In genomic region chr22:50474711-50475651, GRCh38 we compare ENCODE assay signal across 8 cellular contexts. TPM values are rescaled to one million over a fixed set of nuclear protein-coding genes. Genes with fewer than 3 reads are reported as not detected.
A peak's percentile ranks its signal among the peaks of the same experiment; 100 is the strongest.
DNase-seq lines count a peak whose midpoint lies in the region; ATAC-seq and TF ChIP-seq lines count a peak whose summit lies in the region.

A gene with protein sequence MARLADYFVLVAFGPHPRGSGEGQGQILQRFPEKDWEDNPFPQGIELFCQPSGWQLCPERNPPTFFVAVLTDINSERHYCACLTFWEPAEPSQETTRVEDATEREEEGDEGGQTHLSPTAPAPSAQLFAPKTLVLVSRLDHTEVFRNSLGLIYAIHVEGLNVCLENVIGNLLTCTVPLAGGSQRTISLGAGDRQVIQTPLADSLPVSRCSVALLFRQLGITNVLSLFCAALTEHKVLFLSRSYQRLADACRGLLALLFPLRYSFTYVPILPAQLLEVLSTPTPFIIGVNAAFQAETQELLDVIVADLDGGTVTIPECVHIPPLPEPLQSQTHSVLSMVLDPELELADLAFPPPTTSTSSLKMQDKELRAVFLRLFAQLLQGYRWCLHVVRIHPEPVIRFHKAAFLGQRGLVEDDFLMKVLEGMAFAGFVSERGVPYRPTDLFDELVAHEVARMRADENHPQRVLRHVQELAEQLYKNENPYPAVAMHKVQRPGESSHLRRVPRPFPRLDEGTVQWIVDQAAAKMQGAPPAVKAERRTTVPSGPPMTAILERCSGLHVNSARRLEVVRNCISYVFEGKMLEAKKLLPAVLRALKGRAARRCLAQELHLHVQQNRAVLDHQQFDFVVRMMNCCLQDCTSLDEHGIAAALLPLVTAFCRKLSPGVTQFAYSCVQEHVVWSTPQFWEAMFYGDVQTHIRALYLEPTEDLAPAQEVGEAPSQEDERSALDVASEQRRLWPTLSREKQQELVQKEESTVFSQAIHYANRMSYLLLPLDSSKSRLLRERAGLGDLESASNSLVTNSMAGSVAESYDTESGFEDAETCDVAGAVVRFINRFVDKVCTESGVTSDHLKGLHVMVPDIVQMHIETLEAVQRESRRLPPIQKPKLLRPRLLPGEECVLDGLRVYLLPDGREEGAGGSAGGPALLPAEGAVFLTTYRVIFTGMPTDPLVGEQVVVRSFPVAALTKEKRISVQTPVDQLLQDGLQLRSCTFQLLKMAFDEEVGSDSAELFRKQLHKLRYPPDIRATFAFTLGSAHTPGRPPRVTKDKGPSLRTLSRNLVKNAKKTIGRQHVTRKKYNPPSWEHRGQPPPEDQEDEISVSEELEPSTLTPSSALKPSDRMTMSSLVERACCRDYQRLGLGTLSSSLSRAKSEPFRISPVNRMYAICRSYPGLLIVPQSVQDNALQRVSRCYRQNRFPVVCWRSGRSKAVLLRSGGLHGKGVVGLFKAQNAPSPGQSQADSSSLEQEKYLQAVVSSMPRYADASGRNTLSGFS (N-terminal part only) (minus strand): TSS chr22:50475035. CDS start chr22:50474840, 195 bp downstream.

- ATAC-seq in HG02610 (IDR thresholded peaks at IDR 0.05; ENCODE audit: unreplicated experiment) = peak; percentile 69

- peaks cover 4% of the 10 kb centered on the region for H3K36me3 Mint-ChIP-seq in type B pancreatic cell

- H3K27ac ChIP-seq in angular gyrus (ENCODE audit: low read depth, low read length) (peak within 1 kb of the TSS; percentile 40), left ventricle myocardium inferior (replicated peaks) (peak within 1 kb of the TSS; percentile 81)

- H3K9me3 Mint-ChIP-seq in type B pancreatic cell = no peaks in the 10 kb centered on the region

- H3K27me3 ChIP-seq in left ventricle myocardium inferior (ENCODE audit: low read depth) = peaks cover 22% of the 10 kb centered on the region

- peak; percentile 100 for DNase-seq in GM10266 (ENCODE audit: extremely low spot score)
- peak; percentile 73 for DNase-seq in NCI-H1105 treated with DMSO at 0.1 percent for 48 hours (lab: John Stamatoyannopoulos, UW)
- DNase-seq in T-helper 2 cell = peak; percentile 78 to 89 (median 81)
- DNase-seq in left ventricle myocardium inferior = peak; percentile 94
- peak; percentile 96 for DNase-seq in posterior vena cava (ENCODE audit: low spot score)
- DNase-seq in type B pancreatic cell (ENCODE audit: extremely low spot score, unreplicated experiment) = peak; percentile 94

- intact Hi-C loops in left ventricle myocardium inferior (cut with micrococcal nuclease) (no loop called here), posterior vena cava (cut with DNase I) (loop anchor here in 1 of 2 donors (10.0 kb wide), 1 partner anchor 230 kb away; the partner anchor contains the start of gene TUBGCP6)

- no peaks in the 10 kb centered on the region for H3K9me3 ChIP-seq in left ventricle myocardium inferior (replicated peaks)

- peaks cover 40% of the 10 kb centered on the region for H3K4me1 Mint-ChIP-seq in type B pancreatic cell (ENCODE audit: unreplicated experiment)

- peak within 1 kb of the TSS; percentile 94 for H3K4me3 Mint-ChIP-seq in type B pancreatic cell

- peaks cover 53% of the 10 kb centered on the region for H3K4me1 ChIP-seq in left ventricle myocardium inferior

- peak within 1 kb of the TSS; percentile 85 for H3K27ac Mint-ChIP-seq in type B pancreatic cell

- H3K27me3 Mint-ChIP-seq in type B pancreatic cell = peaks cover 28% of the 10 kb centered on the region

- H3K36me3 ChIP-seq in left ventricle myocardium inferior = no peaks in the 10 kb centered on the region

- TF ChIP-seq CTCF in GM10266 (IDR thresholded peaks at IDR 0.05; ENCODE audit: control insufficient read depth, insufficient read depth, low read depth, missing control alignments) (no peak), left ventricle myocardium inferior (IDR thresholded peaks at IDR 0.05; ENCODE audit: borderline replicate concordance) (no peak), type B pancreatic cell (conservative IDR thresholded peaks at IDR 0.05) (no peak)

- H3K4me3 ChIP-seq in left ventricle myocardium inferior = peak within 1 kb of the TSS; percentile 93

RNA-seq across cellular contexts. Expression of the gene that starts here (rescaled TPM):
- total RNA-seq in left ventricle myocardium inferior = 55.8 TPM
- total RNA-seq in posterior vena cava = 10 to 100 TPM; 58.5 to 83.8 TPM
- 119 and 133 TPM in 2 replicates for total RNA-seq in type B pancreatic cell (ENCODE audit: low replicate concordance)

Comparison
In these comparisons a context has a peak if more than half of its experiments do, and no peak if none do; other contexts are left out.
1. Peak in every context shown above with its lines: DNase-seq, ATAC-seq, H3K4me3 ChIP-seq and H3K27ac ChIP-seq.